ENCODE assay signal across 8 cellular contexts in the genomic region with DNA sequence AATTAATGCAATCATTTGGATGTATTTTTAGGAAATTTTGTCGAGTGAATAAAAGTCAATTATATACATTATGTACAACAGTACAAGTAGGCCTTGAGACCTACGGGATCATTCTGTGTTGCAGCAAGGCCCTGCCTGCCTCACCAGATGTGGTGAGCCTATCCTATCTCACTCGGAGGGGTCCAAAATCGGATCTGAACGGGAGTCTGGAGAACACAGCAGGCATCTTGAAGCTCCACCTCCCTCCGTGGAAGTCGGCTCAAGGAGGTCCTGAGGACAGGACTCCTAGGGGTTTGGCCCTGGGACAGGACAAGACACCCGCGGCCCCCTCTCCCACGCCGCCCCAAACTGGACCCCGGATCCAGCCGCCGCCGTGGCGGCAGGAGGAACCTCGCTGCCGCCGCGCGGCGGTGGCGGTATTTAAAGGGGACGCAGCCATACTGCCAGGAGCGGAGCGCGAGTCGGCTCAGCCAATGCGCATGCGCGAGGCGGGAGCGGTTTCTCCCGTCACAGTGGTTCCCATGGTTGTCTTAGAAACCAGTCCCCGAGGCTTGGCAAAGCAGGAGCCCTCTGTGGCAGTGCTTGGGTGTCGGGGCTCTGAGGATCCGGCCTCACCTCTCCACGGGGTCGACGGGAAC.
DNase-seq lines count a peak whose midpoint lies in the region; ATAC-seq and TF ChIP-seq lines count a peak whose summit lies in the region.
"Not testable (repeated sequence)": the region's sequence is repeated elsewhere in the genome, so short reads cannot be mapped to it uniquely, and the experiment has no call there.

No MANE protein-coding gene starts in this region.

- H3K79me2 ChIP-seq in HCT116 (ENCODE audit: insufficient read depth, low read length) = not testable (repeated sequence)

- DNase-seq in HCT116 (ENCODE audit: low read depth, low spot score) = not testable (repeated sequence)
- peak; percentile 80 to 84 for DNase-seq in activated CD4-positive, alpha-beta T cell treated with anti-CD3 and anti-CD28 coated beads, Interleukin-2, amount 50 U/mL, for 4 hours
- DNase-seq in activated naive CD8-positive, alpha-beta T cell treated with anti-CD3 and anti-CD28 coated beads, Interleukin-2, amount 10 ng/mL, durations not matched to agents 7 days and 5 days = peak; percentile 89
- DNase-seq in left colon (peak; percentile 82 to 90), stomach (peak; percentile 89)
- DNase-seq in stimulated activated CD4-positive, alpha-beta T cell treated with anti-CD3 and anti-CD28 coated beads, Interleukin-15, amount 100 ng/mL, for 1 hour (ENCODE audit: low read depth in 1 of 2, low spot score in 1 of 2) = peak; percentile 72 to 78

- H3K4me1 Mint-ChIP-seq in activated naive CD8-positive, alpha-beta T cell treated with anti-CD3 and anti-CD28 coated beads, Interleukin-2, amount 10 ng/mL, durations not matched to agents 7 days and 5 days = not testable (repeated sequence)

- H3K4me3 Mint-ChIP-seq in activated naive CD8-positive, alpha-beta T cell treated with anti-CD3 and anti-CD28 coated beads, Interleukin-2, amount 10 ng/mL, durations not matched to agents 7 days and 5 days = not testable (repeated sequence)

- not testable (repeated sequence) for TF ChIP-seq POLR2A in HCT116 (IDR thresholded peaks at IDR 0.05; ENCODE audit: borderline replicate concordance, extremely low read depth, insufficient read depth, insufficient read length); stomach (IDR thresholded peaks at IDR 0.05)

- not testable (repeated sequence) for BruUV-seq in HCT116 (replicated peaks; lab: Mats Ljungman, UMichigan)

- not testable (repeated sequence) for TF ChIP-seq CTCF in HCT116 (IDR thresholded peaks at IDR 0.05 in 2 of 3, conservative IDR thresholded peaks at IDR 0.05 in 1 of 3; ENCODE audit: borderline replicate concordance in 1 of 3, insufficient read depth in 1 of 3, low read depth in 2 of 3, low read length in 2 of 3); stomach (IDR thresholded peaks at IDR 0.05)

- RAD21 ChIA-PET in HCT116 (lab: Charles Lee; ENCODE audit: low non-redundant PET in 1 of 2, low total read pairs in 2 of 2, uncharacterized antibody in 2 of 2, unreplicated experiment in 2 of 2) = not testable (repeated sequence)

- not testable (repeated sequence) for H4K20me1 ChIP-seq in HCT116 (ENCODE audit: insufficient read depth)

- H3K27ac Mint-ChIP-seq in activated naive CD8-positive, alpha-beta T cell treated with anti-CD3 and anti-CD28 coated beads, Interleukin-2, amount 10 ng/mL, durations not matched to agents 7 days and 5 days = not testable (repeated sequence)

- POLR2A ChIA-PET in HCT116 (lab: Charles Lee); activated naive CD8-positive, alpha-beta T cell treated with anti-CD3 and anti-CD28 coated beads, Interleukin-2, amount 10 ng/mL, durations not matched to agents 7 days and 5 days (lab: Charles Lee): not testable (repeated sequence)

- H3K36me3 Mint-ChIP-seq in activated naive CD8-positive, alpha-beta T cell treated with anti-CD3 and anti-CD28 coated beads, Interleukin-2, amount 10 ng/mL, durations not matched to agents 7 days and 5 days = not testable (repeated sequence)

- H3K9me3 Mint-ChIP-seq in activated naive CD8-positive, alpha-beta T cell treated with anti-CD3 and anti-CD28 coated beads, Interleukin-2, amount 10 ng/mL, durations not matched to agents 7 days and 5 days = not testable (repeated sequence)

- H3K27ac ChIP-seq in HCT116 (ENCODE audit: low read depth, low read length) = not testable (repeated sequence)
- peak overlapping the region in 3 of 5 donors; percentile 52 to 78 (median 65) for H3K27ac ChIP-seq in stomach

- H3K4me2 ChIP-seq in HCT116 (ENCODE audit: low read length) = not testable (repeated sequence)

- H3K4me3 ChIP-seq in HCT116 (replicated peaks in 1 of 2; ENCODE audit: low read depth in 1 of 2, low read length in 2 of 2) = not testable (repeated sequence)
- peak overlapping the region; percentile 31 to 44 (median 40) for H3K4me3 ChIP-seq in stomach

- H3K9ac ChIP-seq in HCT116 (ENCODE audit: low read length) = not testable (repeated sequence)

- CTCF ChIA-PET in HCT116 (lab: Charles Lee) = not testable (repeated sequence)

- TF ChIP-seq EP300 in stomach (IDR thresholded peaks at IDR 0.05) = not testable (repeated sequence)

- not testable (repeated sequence) for H3K9me2 ChIP-seq in HCT116 (ENCODE audit: insufficient read depth)

- TF ChIP-seq RAD21 in HCT116 (IDR thresholded peaks at IDR 0.05; ENCODE audit: low read depth) = not testable (repeated sequence)

- not testable (repeated sequence) for H3K4me1 ChIP-seq in HCT116 (ENCODE audit: control insufficient read depth in 1 of 2, insufficient read depth in 2 of 2, low read length in 2 of 2); stomach

- 0% methylated on average over 11 to 13 of the region's 40 CpGs; no CpG with 5 or more reads in 2 of the 5 donors for WGBS in stomach, 5 donors

- intact Hi-C loops in HCT116 (cut with micrococcal nuclease); left colon (cut with DNase I, micrococcal nuclease); stomach (cut with DNase I; ENCODE audit: low total_unique reads): not testable (repeated sequence)

- not testable (repeated sequence) for H3K9me3 ChIP-seq in HCT116 (ENCODE audit: control insufficient read depth in 1 of 2, insufficient read depth in 1 of 2, low read depth in 1 of 2, low read length in 2 of 2); stomach

- not testable (repeated sequence) for H3K36me3 ChIP-seq in HCT116 (ENCODE audit: control insufficient read depth in 1 of 2, insufficient read depth in 2 of 2, low read length in 2 of 2); stomach

- not testable (repeated sequence) for H2AFZ ChIP-seq in HCT116 (ENCODE audit: low read depth, low read length, poor library complexity, severe bottlenecking)

- not testable (repeated sequence) for H3K27me3 Mint-ChIP-seq in activated naive CD8-positive, alpha-beta T cell treated with anti-CD3 and anti-CD28 coated beads, Interleukin-2, amount 10 ng/mL, durations not matched to agents 7 days and 5 days

- ATAC-seq in GM18858 (IDR thresholded peaks at IDR 0.05; ENCODE audit: unreplicated experiment) = peak; percentile 72
- ATAC-seq in HCT116 = peak; percentile 64
- peak; percentile 81 for ATAC-seq in HG03520 (IDR thresholded peaks at IDR 0.05; ENCODE audit: unreplicated experiment)
- ATAC-seq in activated naive CD8-positive, alpha-beta T cell treated with anti-CD3 and anti-CD28 coated beads, Interleukin-2, amount 10 ng/mL, durations not matched to agents 7 days and 5 days (ENCODE audit: low read depth) = peak; percentile 61
- peak; percentile 79 for ATAC-seq in left colon

- not testable (repeated sequence) for H3K27me3 ChIP-seq in HCT116 (ENCODE audit: insufficient read depth, low read length); stomach
